In genomic region chr17:66250686-66251085, GRCh38 we compare ENCODE assay signal across 34 cellular contexts. TPM values are rescaled to one million over a fixed set of nuclear protein-coding genes. Genes with fewer than 3 reads are reported as not detected.
"Had no signal": no experiment of that assay in that cellular context is flagged by ENCODE, and none has a peak within 500 bp of the region (broad histone marks: within the 10 kb centered on the region; RNA-seq: fewer than 3 reads in every experiment).

No MANE protein-coding gene starts in this region.

- H3K36me3 ChIP-seq: brain microvascular endothelial cell, esophagus muscularis mucosa, gastroesophageal sphincter, heart right ventricle had no signal

- H3K4me3 ChIP-seq: coronary artery, esophagus muscularis mucosa, gastroesophageal sphincter, heart right ventricle, hepatocyte had no signal

- DNase-seq: activated CD4-positive, alpha-beta memory T cell treated with anti-CD3 and anti-CD28 coated beads, Interleukin-2, amount 10 ng/mL, durations not matched to agents 7 days and 5 days; activated CD4-positive, alpha-beta T cell treated with anti-CD3 and anti-CD28 coated beads for 36 hours; activated CD4-positive, alpha-beta T cell treated with anti-CD3 and anti-CD28 coated beads, Interleukin-2, amount 10 ng/mL, durations not matched to agents 24 days and 14 days; activated CD4-positive, alpha-beta T cell treated with anti-CD3 and anti-CD28 coated beads, Interleukin-2, amount 50 U/mL, for 4 hours; activated CD4-positive, CD25-positive, alpha-beta regulatory T cell; activated CD4-positive, CD25-positive, alpha-beta regulatory T cell treated with anti-CD3 and anti-CD28 coated beads, Interleukin-2, amount 50 U/mL, for 72 hours; activated CD8-positive, alpha-beta memory T cell treated with anti-CD3 and anti-CD28 coated beads, Interleukin-2, amount 50 U/mL, for 48 hours; activated gamma-delta T cell; activated naive CD4-positive, alpha-beta T cell; activated naive CD4-positive, alpha-beta T cell treated with anti-CD3 and anti-CD28 coated beads, Interleukin-2, amount 10 ng/mL, durations not matched to agents 7 days and 5 days; activated naive CD8-positive, alpha-beta T cell treated with anti-CD3 and anti-CD28 coated beads, Interleukin-2, amount 10 ng/mL, durations not matched to agents 7 days and 5 days; activated T-cell treated with anti-CD3 and anti-CD28 coated beads for 4 hours; activated T-cell treated with anti-CD3 and anti-CD28 coated beads, Interleukin-2, amount 50 U/mL, for 24 hours; activated T-cell treated with anti-CD3 and anti-CD28 coated beads, Interleukin-2, amount 50 U/mL, for 72 hours; amniotic stem cell; anterior cingulate cortex; brain microvascular endothelial cell; effector CD4-positive, alpha-beta T cell; effector memory CD8-positive, alpha-beta T cell; foreskin melanocyte; heart right ventricle; T1000 had no signal

- H3K4me1 ChIP-seq: gastroesophageal sphincter had no signal

- H3K27ac ChIP-seq: brain microvascular endothelial cell, coronary artery, esophagus muscularis mucosa, gastroesophageal sphincter, heart right ventricle, hepatocyte had no signal

- H3K9me3 Mint-ChIP-seq: activated CD4-positive, alpha-beta memory T cell treated with anti-CD3 and anti-CD28 coated beads, Interleukin-2, amount 10 ng/mL, durations not matched to agents 7 days and 5 days; activated CD4-positive, alpha-beta T cell treated with anti-CD3 and anti-CD28 coated beads, Interleukin-2, amount 10 ng/mL, durations not matched to agents 24 days and 14 days; activated naive CD4-positive, alpha-beta T cell treated with anti-CD3 and anti-CD28 coated beads, Interleukin-2, amount 10 ng/mL, durations not matched to agents 7 days and 5 days; activated naive CD4-positive, alpha-beta T cell treated with anti-CD3 and anti-CD28 coated beads, Interleukin-2, amount 50 U/mL, for 72 hours; activated naive CD8-positive, alpha-beta T cell treated with anti-CD3 and anti-CD28 coated beads, Interleukin-2, amount 10 ng/mL, durations not matched to agents 7 days and 5 days; activated T-cell treated with anti-CD3 and anti-CD28 coated beads, Interleukin-2, amount 50 U/mL, for 24 hours; activated T-cell treated with anti-CD3 and anti-CD28 coated beads, Interleukin-2, amount 50 U/mL, for 72 hours; central memory CD8-positive, alpha-beta T cell; dendritic cell treated with granulocyte-macrophage colony-stimulating factor and Interleukin-4, amounts not matched to agents 40 ng/mL and 50 ng/mL, for 4 days; effector memory CD8-positive, alpha-beta T cell; T-helper 1 cell treated with Interleukin-12 subunit alpha and Interleukin-12 subunit beta and Interleukin-4 antibody, amounts not matched to agents 30 μg/mL and 1 μg/mL, for 36 hours; T-helper 2 cell treated with Interferon-gamma antibody and Interleukin-4, amounts not matched to agents 5 μg/mL and 100 μg/mL, for 36 hours had no signal

- H3K79me2 ChIP-seq: hepatocyte had no signal

- H3K4me3 Mint-ChIP-seq: activated CD4-positive, alpha-beta memory T cell treated with anti-CD3 and anti-CD28 coated beads, Interleukin-2, amount 10 ng/mL, durations not matched to agents 7 days and 5 days; activated CD4-positive, alpha-beta T cell treated with anti-CD3 and anti-CD28 coated beads for 36 hours; activated CD4-positive, alpha-beta T cell treated with anti-CD3 and anti-CD28 coated beads, Interleukin-2, amount 10 ng/mL, durations not matched to agents 24 days and 14 days; activated naive CD4-positive, alpha-beta T cell treated with anti-CD3 and anti-CD28 coated beads, Interleukin-2, amount 10 ng/mL, durations not matched to agents 7 days and 5 days; activated naive CD8-positive, alpha-beta T cell treated with anti-CD3 and anti-CD28 coated beads, Interleukin-2, amount 10 ng/mL, durations not matched to agents 7 days and 5 days; activated T-cell treated with anti-CD3 and anti-CD28 coated beads, Interleukin-2, amount 50 U/mL, for 24 hours; activated T-cell treated with anti-CD3 and anti-CD28 coated beads, Interleukin-2, amount 50 U/mL, for 72 hours; central memory CD8-positive, alpha-beta T cell; dendritic cell treated with granulocyte-macrophage colony-stimulating factor and Interleukin-4, amounts not matched to agents 40 ng/mL and 50 ng/mL, for 4 days; effector memory CD8-positive, alpha-beta T cell; T-helper 1 cell treated with Interleukin-12 subunit alpha and Interleukin-12 subunit beta and Interleukin-4 antibody, amounts not matched to agents 30 μg/mL and 1 μg/mL, for 36 hours; T-helper 2 cell treated with Interferon-gamma antibody and Interleukin-4, amounts not matched to agents 5 μg/mL and 100 μg/mL, for 36 hours had no signal

- H3K27ac Mint-ChIP-seq: activated CD4-positive, alpha-beta memory T cell treated with anti-CD3 and anti-CD28 coated beads, Interleukin-2, amount 10 ng/mL, durations not matched to agents 7 days and 5 days; activated CD4-positive, alpha-beta T cell treated with anti-CD3 and anti-CD28 coated beads for 36 hours; activated CD4-positive, alpha-beta T cell treated with anti-CD3 and anti-CD28 coated beads, Interleukin-2, amount 10 ng/mL, durations not matched to agents 24 days and 14 days; activated naive CD4-positive, alpha-beta T cell treated with anti-CD3 and anti-CD28 coated beads, Interleukin-2, amount 10 ng/mL, durations not matched to agents 7 days and 5 days; activated naive CD4-positive, alpha-beta T cell treated with anti-CD3 and anti-CD28 coated beads, Interleukin-2, amount 50 U/mL, for 72 hours; activated naive CD8-positive, alpha-beta T cell treated with anti-CD3 and anti-CD28 coated beads, Interleukin-2, amount 10 ng/mL, durations not matched to agents 7 days and 5 days; activated T-cell treated with anti-CD3 and anti-CD28 coated beads, Interleukin-2, amount 50 U/mL, for 24 hours; activated T-cell treated with anti-CD3 and anti-CD28 coated beads, Interleukin-2, amount 50 U/mL, for 72 hours; dendritic cell treated with granulocyte-macrophage colony-stimulating factor and Interleukin-4, amounts not matched to agents 40 ng/mL and 50 ng/mL, for 4 days; effector memory CD8-positive, alpha-beta T cell; T-helper 1 cell treated with Interleukin-12 subunit alpha and Interleukin-12 subunit beta and Interleukin-4 antibody, amounts not matched to agents 30 μg/mL and 1 μg/mL, for 36 hours; T-helper 2 cell treated with Interferon-gamma antibody and Interleukin-4, amounts not matched to agents 5 μg/mL and 100 μg/mL, for 36 hours had no signal

- H3K9me3 ChIP-seq: esophagus muscularis mucosa, gastroesophageal sphincter, heart right ventricle had no signal

- H3K27me3 Mint-ChIP-seq: activated CD4-positive, alpha-beta memory T cell treated with anti-CD3 and anti-CD28 coated beads, Interleukin-2, amount 10 ng/mL, durations not matched to agents 7 days and 5 days; activated CD4-positive, alpha-beta T cell treated with anti-CD3 and anti-CD28 coated beads for 36 hours; activated CD4-positive, alpha-beta T cell treated with anti-CD3 and anti-CD28 coated beads, Interleukin-2, amount 10 ng/mL, durations not matched to agents 24 days and 14 days; activated naive CD4-positive, alpha-beta T cell treated with anti-CD3 and anti-CD28 coated beads, Interleukin-2, amount 10 ng/mL, durations not matched to agents 7 days and 5 days; activated naive CD8-positive, alpha-beta T cell treated with anti-CD3 and anti-CD28 coated beads, Interleukin-2, amount 10 ng/mL, durations not matched to agents 7 days and 5 days; activated T-cell treated with anti-CD3 and anti-CD28 coated beads, Interleukin-2, amount 50 U/mL, for 24 hours; central memory CD8-positive, alpha-beta T cell; effector memory CD8-positive, alpha-beta T cell had no signal

- H3K36me3 Mint-ChIP-seq: activated naive CD4-positive, alpha-beta T cell treated with anti-CD3 and anti-CD28 coated beads, Interleukin-2, amount 10 ng/mL, durations not matched to agents 7 days and 5 days; activated naive CD4-positive, alpha-beta T cell treated with anti-CD3 and anti-CD28 coated beads, Interleukin-2, amount 50 U/mL, for 72 hours; activated naive CD8-positive, alpha-beta T cell treated with anti-CD3 and anti-CD28 coated beads, Interleukin-2, amount 10 ng/mL, durations not matched to agents 7 days and 5 days had no signal

- H3K4me2 ChIP-seq: hepatocyte had no signal

- H3K27me3 ChIP-seq: brain microvascular endothelial cell, esophagus muscularis mucosa, gastroesophageal sphincter, heart right ventricle, hepatocyte had no signal

RNA-seq across cellular contexts. Expression of gene APOH, which starts 21.5 kb away (rescaled TPM):
- total RNA-seq: activated CD4-positive, alpha-beta memory T cell treated with anti-CD3 and anti-CD28 coated beads, Interleukin-2, amount 10 ng/mL, durations not matched to agents 7 days and 5 days; activated CD4-positive, alpha-beta T cell treated with anti-CD3 and anti-CD28 coated beads for 36 hours; activated CD4-positive, alpha-beta T cell treated with anti-CD3 and anti-CD28 coated beads, Interleukin-2, amount 10 ng/mL, durations not matched to agents 24 days and 14 days; activated naive CD4-positive, alpha-beta T cell treated with anti-CD3 and anti-CD28 coated beads, Interleukin-2, amount 50 U/mL, for 72 hours; activated naive CD8-positive, alpha-beta T cell treated with anti-CD3 and anti-CD28 coated beads, Interleukin-2, amount 10 ng/mL, durations not matched to agents 7 days and 5 days; activated T-cell treated with anti-CD3 and anti-CD28 coated beads, Interleukin-2, amount 50 U/mL, for 72 hours; astrocyte; cardiac septum; esophagus muscularis mucosa; gastroesophageal sphincter; glomerular endothelial cell had no signal
- polyA plus RNA-seq: heart right ventricle had no signal
